Comparison of ENCODE assay signal across 10 cellular contexts in genomic region chr1:156458181-156458503, GRCh38. TPM values are rescaled to one million over a fixed set of nuclear protein-coding genes. Genes with fewer than 3 reads are reported as not detected.
A peak's percentile ranks its signal among the peaks of the same experiment; 100 is the strongest.
DNase-seq lines count a peak whose midpoint lies in the region; ATAC-seq and TF ChIP-seq lines count a peak whose summit lies in the region.
"Had no signal": no experiment of that assay in that cellular context is flagged by ENCODE, and none has a peak within 500 bp of the region (broad histone marks: within the 10 kb centered on the region; RNA-seq: fewer than 3 reads in every experiment).

No MANE protein-coding gene starts in this region.

- H3K9me3 Mint-ChIP-seq in natural killer cell = no peaks in the 10 kb centered on the region
- no peaks in the 10 kb centered on the region for H3K9me3 Mint-ChIP-seq in natural killer cell treated with Interleukin-12 subunit alpha and Interleukin-12 subunit beta and Interleukin-15 and Interleukin-18, amount 100 ng/mL, for 72 hours
- H3K9me3 Mint-ChIP-seq: activated T-helper 17 cell treated with anti-CD3 and anti-CD28 coated beads, Interleukin-2, amount 50 U/mL, for 72 hours had no signal

- peak overlapping the region; percentile 98 to 99 for H3K27ac ChIP-seq in ascending aorta
- H3K27ac ChIP-seq in lung (ENCODE audit: low read depth in 1 of 2, low read length in 1 of 2) = peak overlapping the region; percentile 26 to 99
- H3K27ac ChIP-seq in vagina = peak overlapping the region; percentile 99

- no peaks in the 10 kb centered on the region for H3K36me3 Mint-ChIP-seq in natural killer cell
- no peaks in the 10 kb centered on the region for H3K36me3 Mint-ChIP-seq in natural killer cell treated with Interleukin-12 subunit alpha and Interleukin-12 subunit beta and Interleukin-15 and Interleukin-18, amount 100 ng/mL, for 72 hours

- no peaks in the 10 kb centered on the region for H3K36me3 ChIP-seq in ascending aorta
- H3K36me3 ChIP-seq in lung (ENCODE audit: control insufficient read depth in 2 of 2, insufficient read depth in 2 of 2, low read length in 2 of 2) = peaks cover 0 to 2% of the 10 kb centered on the region in 2 donors
- H3K36me3 ChIP-seq in vagina = no peaks in the 10 kb centered on the region

- TF ChIP-seq CTCF in natural killer cell (IDR thresholded peaks at IDR 0.05) = no peak
- TF ChIP-seq CTCF in ascending aorta (IDR thresholded peaks at IDR 0.05) = no peak
- TF ChIP-seq CTCF in lung (IDR thresholded peaks at IDR 0.05; ENCODE audit: control extremely low read depth, extremely low read depth) = no peak
- no peak for TF ChIP-seq CTCF in vagina (IDR thresholded peaks at IDR 0.05)

- ATAC-seq in natural killer cell = no peak
- no peak for ATAC-seq in natural killer cell treated with Interleukin-12 subunit alpha and Interleukin-12 subunit beta and Interleukin-15 and Interleukin-18, amount 100 ng/mL, for 72 hours
- no peak for ATAC-seq in lung (ENCODE audit: insufficient read depth, low FRiP score)
- no peak for ATAC-seq in GM18909 (IDR thresholded peaks at IDR 0.05; ENCODE audit: poor library complexity, unreplicated experiment)

- H3K4me3 ChIP-seq in ascending aorta (no peak overlapping the region), lung (no peak overlapping the region), vagina (no peak overlapping the region)

- no peaks in the 10 kb centered on the region for H3K27me3 Mint-ChIP-seq in natural killer cell (ENCODE audit: low read depth in 2 of 2)
- H3K27me3 Mint-ChIP-seq in natural killer cell treated with Interleukin-12 subunit alpha and Interleukin-12 subunit beta and Interleukin-15 and Interleukin-18, amount 100 ng/mL, for 72 hours = no peaks in the 10 kb centered on the region
- H3K27me3 Mint-ChIP-seq: activated T-helper 17 cell treated with anti-CD3 and anti-CD28 coated beads, Interleukin-2, amount 50 U/mL, for 72 hours had no signal

- no peaks in the 10 kb centered on the region for H3K9me3 ChIP-seq in ascending aorta
- H3K9me3 ChIP-seq in lung (ENCODE audit: control insufficient read depth in 2 of 2, insufficient read depth in 1 of 2, low read length in 1 of 2) = no peaks in the 10 kb centered on the region
- H3K9me3 ChIP-seq in vagina = no peaks in the 10 kb centered on the region

- peaks cover 5 to 20% of the 10 kb centered on the region in 2 donors for H3K4me1 ChIP-seq in ascending aorta
- peaks cover 0 to 2% of the 10 kb centered on the region in 2 donors for H3K4me1 ChIP-seq in lung (ENCODE audit: control insufficient read depth in 2 of 2, insufficient read depth in 2 of 2, low read length in 2 of 2)
- peaks cover 26% of the 10 kb centered on the region for H3K4me1 ChIP-seq in vagina

- intact Hi-C loops in natural killer cell (cut with micrococcal nuclease) (no loop called here), ascending aorta (cut with DNase I) (loop anchor here (5.0 kb wide), 2 partner anchors 199 to 269 kb away; partner anchors contain the start of genes ISG20L2 and METTL25B), vagina (cut with DNase I) (loop anchor here (5.0 kb wide), 1 partner anchor 149 kb away; no protein-coding TSS in a partner anchor)

- H3K4me1 Mint-ChIP-seq in natural killer cell = peaks cover 11 to 20% of the 10 kb centered on the region in 2 donors
- H3K4me1 Mint-ChIP-seq in natural killer cell treated with Interleukin-12 subunit alpha and Interleukin-12 subunit beta and Interleukin-15 and Interleukin-18, amount 100 ng/mL, for 72 hours (ENCODE audit: low read depth in 2 of 2) = peaks cover 12 to 13% of the 10 kb centered on the region in 2 donors
- H3K4me1 Mint-ChIP-seq: activated T-helper 17 cell treated with anti-CD3 and anti-CD28 coated beads, Interleukin-2, amount 50 U/mL, for 72 hours had no signal

- H3K27me3 ChIP-seq in ascending aorta (no peaks in the 10 kb centered on the region), lung (ENCODE audit: control insufficient read depth, insufficient read depth) (no peaks in the 10 kb centered on the region), vagina (no peaks in the 10 kb centered on the region)

- TF ChIP-seq POLR2A in vagina (IDR thresholded peaks at IDR 0.05) = no peak

- WGBS in lung, 2 donors = 76 to 89% methylated on average over 3 of the region's 3 CpGs

- peak overlapping the region; percentile 97 to 99 for H3K27ac Mint-ChIP-seq in natural killer cell
- H3K27ac Mint-ChIP-seq in natural killer cell treated with Interleukin-12 subunit alpha and Interleukin-12 subunit beta and Interleukin-15 and Interleukin-18, amount 100 ng/mL, for 72 hours = no peak overlapping the region
- H3K27ac Mint-ChIP-seq: activated T-helper 17 cell treated with anti-CD3 and anti-CD28 coated beads, Interleukin-2, amount 50 U/mL, for 72 hours had no signal

- no peak for DNase-seq in natural killer cell
- no peak for DNase-seq in natural killer cell treated with Interleukin-12 subunit alpha and Interleukin-12 subunit beta and Interleukin-15 and Interleukin-18, amount 100 ng/mL, for 72 hours (ENCODE audit: low spot score)
- no peak for DNase-seq in ascending aorta (ENCODE audit: low spot score in 2 of 2)
- no peak for DNase-seq in lung (ENCODE audit: low spot score)
- no peak for DNase-seq in vagina (ENCODE audit: extremely low spot score in 2 of 2)
- no peak for DNase-seq in activated CD8-positive, alpha-beta memory T cell treated with anti-CD3 and anti-CD28 coated beads, Interleukin-2, amount 50 U/mL, for 48 hours
- no peak for DNase-seq in MV-4-11 (lab: John Stamatoyannopoulos, UW)
- DNase-seq: SIG-M5 had no signal

- H3K4me3 Mint-ChIP-seq in natural killer cell = no peak overlapping the region
- H3K4me3 Mint-ChIP-seq in natural killer cell treated with Interleukin-12 subunit alpha and Interleukin-12 subunit beta and Interleukin-15 and Interleukin-18, amount 100 ng/mL, for 72 hours = no peak overlapping the region

RNA-seq across cellular contexts. Expression of gene MEF2D, which starts 42.4 kb away (rescaled TPM):
- total RNA-seq in natural killer cell = 100 to 1,000 TPM; 232 to 298 (median 284) TPM
- total RNA-seq in natural killer cell treated with Interleukin-12 subunit alpha and Interleukin-12 subunit beta and Interleukin-15 and Interleukin-18, amount 100 ng/mL, for 72 hours = 10 to 100 TPM; 48.1 to 62.2 TPM
- total RNA-seq in ascending aorta = 106 TPM
- total RNA-seq in lung = 10 to 100 TPM; 23.0 to 52.5 TPM
- polyA plus RNA-seq in lung = 10 to 100 TPM; 23.0 to 23.3 TPM
- 33.9 TPM for total RNA-seq in vagina

Comparison
In these comparisons a context has a peak if more than half of its experiments do, and no peak if none do; other contexts are left out.
1. H3K27ac Mint-ChIP-seq: peak in natural killer cell (2 of 2); none in natural killer cell treated with Interleukin-12 subunit alpha and Interleukin-12 subunit beta and Interleukin-15 and Interleukin-18, amount 100 ng/mL, for 72 hours (0 of 2).
2. Peak in every context shown above with its lines, with median percentiles within 50 percentile points of each other: H3K27ac ChIP-seq.